20 cellular contexts compared by ENCODE assay signal in the genomic region with DNA sequence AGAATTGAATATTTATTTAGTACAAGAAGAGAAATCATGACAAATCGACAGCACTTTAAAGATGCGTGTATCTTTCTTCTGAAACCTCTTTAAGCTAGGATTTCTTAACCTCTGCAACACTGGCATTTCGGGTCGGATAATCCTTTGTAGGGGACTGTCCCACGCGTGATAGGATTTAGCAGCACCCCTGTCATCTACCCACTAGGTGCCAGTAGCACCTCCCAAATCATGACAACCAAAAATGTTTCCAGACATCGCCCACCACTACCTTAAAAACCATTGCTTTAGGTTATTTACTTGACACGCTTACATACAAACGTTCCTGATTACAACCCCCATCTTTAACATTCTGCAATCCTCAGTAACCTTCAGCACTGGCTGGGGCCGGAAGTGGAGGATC.
"Had no signal": no experiment of that assay in that cellular context is flagged by ENCODE, and none has a peak within 500 bp of the region (broad histone marks: within the 10 kb centered on the region; RNA-seq: fewer than 3 reads in every experiment).

No MANE protein-coding gene starts in this region.

- H3K27ac Mint-ChIP-seq: immature natural killer cell; natural killer cell; stimulated activated effector memory CD8-positive, alpha-beta T cell treated with anti-CD3 and anti-CD28 coated beads, Interleukin-12 subunit alpha, Interleukin-12 subunit beta, amount 100 ng/mL, for 72 hours; T-helper 2 cell treated with Interferon-gamma antibody and Interleukin-4, amounts not matched to agents 5 μg/mL and 100 μg/mL, for 36 hours had no signal

- DNase-seq: activated CD4-positive, alpha-beta T cell treated with anti-CD3 and anti-CD28 coated beads, Interleukin-2, amount 50 U/mL, for 1 hour; activated CD8-positive, alpha-beta memory T cell treated with anti-CD3 and anti-CD28 coated beads, Interleukin-2, amount 50 U/mL, for 4 hours; activated effector memory CD4-positive, alpha-beta T cell treated with Interleukin-2 at 50 U/mL for 16 hours; activated naive CD4-positive, alpha-beta T cell treated with anti-CD3 and anti-CD28 coated beads, Interleukin-2, amount 50 U/mL, for 16 hours; activated T-cell treated with anti-CD3 and anti-CD28 coated beads, Interleukin-2, amount 50 U/mL, for 48 hours; heart right ventricle; immature natural killer cell; natural killer cell; pancreas; sigmoid colon; stimulated activated CD4-positive, alpha-beta T cell treated with anti-CD3 and anti-CD28 coated beads, Interleukin-4, amount 100 ng/mL, for 24 hours; stomach; testis; upper lobe of left lung had no signal

- H3K27ac ChIP-seq: ascending aorta, coronary artery, heart right ventricle, neutrophil, pancreas, sigmoid colon, stomach, testis, upper lobe of left lung had no signal

- H3K9me3 ChIP-seq: ascending aorta, heart right ventricle, neutrophil, pancreas, sigmoid colon, stomach, testis, upper lobe of left lung had no signal

- ATAC-seq: esophagus mucosa; heart right ventricle; natural killer cell; pancreas; stimulated activated effector memory CD8-positive, alpha-beta T cell treated with anti-CD3 and anti-CD28 coated beads, Interleukin-12 subunit alpha, Interleukin-12 subunit beta, amount 100 ng/mL, for 72 hours had no signal

- H3K9me3 Mint-ChIP-seq: T-helper 2 cell treated with Interferon-gamma antibody and Interleukin-4, amounts not matched to agents 5 μg/mL and 100 μg/mL, for 36 hours had no signal

- H3K4me3 Mint-ChIP-seq: immature natural killer cell; natural killer cell; stimulated activated effector memory CD8-positive, alpha-beta T cell treated with anti-CD3 and anti-CD28 coated beads, Interleukin-12 subunit alpha, Interleukin-12 subunit beta, amount 100 ng/mL, for 72 hours; T-helper 2 cell treated with Interferon-gamma antibody and Interleukin-4, amounts not matched to agents 5 μg/mL and 100 μg/mL, for 36 hours had no signal

- H3K36me3 ChIP-seq: ascending aorta, heart right ventricle, neutrophil, pancreas, sigmoid colon, stomach, upper lobe of left lung had no signal

- H3K4me1 ChIP-seq: ascending aorta, heart right ventricle, pancreas, sigmoid colon, stomach, testis, upper lobe of left lung had no signal

- H3K27me3 ChIP-seq: ascending aorta, pancreas, sigmoid colon, stomach, testis, upper lobe of left lung had no signal

- H3K36me3 Mint-ChIP-seq: immature natural killer cell; natural killer cell; stimulated activated effector memory CD8-positive, alpha-beta T cell treated with anti-CD3 and anti-CD28 coated beads, Interleukin-12 subunit alpha, Interleukin-12 subunit beta, amount 100 ng/mL, for 72 hours had no signal

- H3K4me3 ChIP-seq: ascending aorta, coronary artery, heart right ventricle, pancreas, sigmoid colon, stomach, testis, upper lobe of left lung had no signal

- H3K4me1 Mint-ChIP-seq: immature natural killer cell; natural killer cell; stimulated activated effector memory CD8-positive, alpha-beta T cell treated with anti-CD3 and anti-CD28 coated beads, Interleukin-12 subunit alpha, Interleukin-12 subunit beta, amount 100 ng/mL, for 72 hours had no signal

- FAIRE-seq: pancreas had no signal
